In the genomic region with DNA sequence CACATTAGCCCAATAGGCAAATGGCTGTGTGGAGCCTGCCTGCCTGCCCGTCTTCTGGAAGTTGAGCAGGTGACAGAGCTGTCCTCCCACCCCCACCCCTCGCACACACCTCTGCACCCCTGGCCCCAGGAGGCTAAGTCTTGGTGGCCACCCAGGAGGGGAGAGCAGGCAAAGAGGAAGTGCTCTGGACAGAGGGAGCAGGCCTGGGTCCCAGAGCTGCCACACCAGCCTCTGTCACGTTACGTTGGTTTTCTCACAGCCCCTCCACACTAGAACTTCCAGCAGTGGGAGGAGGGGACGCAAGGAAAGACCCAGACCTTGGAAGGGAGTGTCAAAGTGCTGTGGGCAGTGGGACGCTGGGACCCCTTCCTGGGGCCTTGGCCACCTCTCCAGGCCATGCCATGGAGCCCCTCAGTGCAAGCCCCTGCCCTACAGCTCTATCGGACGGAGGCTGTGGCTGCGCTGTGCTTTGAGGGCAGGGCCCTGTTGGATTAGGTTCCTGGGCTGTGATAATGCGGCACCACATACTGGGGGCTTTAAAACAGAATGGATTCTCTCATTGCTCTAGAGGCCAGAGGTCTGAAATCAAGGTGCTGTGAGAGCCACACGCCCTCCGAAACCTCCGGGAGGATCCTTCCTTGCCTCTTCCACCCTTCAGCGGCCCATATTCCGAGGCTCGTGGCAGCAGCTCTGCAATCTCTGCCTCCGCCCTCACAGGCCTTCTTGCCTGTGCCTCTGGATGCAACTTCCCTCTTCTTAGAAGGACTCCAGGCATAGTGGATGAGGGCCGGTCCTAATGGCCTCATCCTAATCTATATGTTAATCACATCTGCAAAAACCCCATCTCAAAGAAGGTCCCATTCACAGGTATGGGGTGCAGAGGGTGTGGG, we compare ENCODE assay signal across 21 cellular contexts. TPM values are rescaled to one million over a fixed set of nuclear protein-coding genes. Genes with fewer than 3 reads are reported as not detected.
DNase-seq lines count a peak whose midpoint lies in the region; ATAC-seq, FAIRE-seq and TF ChIP-seq lines count a peak whose summit lies in the region.
"Had no signal": no experiment of that assay in that cellular context is flagged by ENCODE, and none has a peak within 500 bp of the region (broad histone marks: within the 10 kb centered on the region; RNA-seq: fewer than 3 reads in every experiment).

No MANE protein-coding gene starts in this region.

- H3K9me3 ChIP-seq in right cardiac atrium (ENCODE audit: control insufficient read depth, low read length) (no peaks in the 10 kb centered on the region), esophagus squamous epithelium (no peaks in the 10 kb centered on the region), neural progenitor cell (ENCODE audit: low read depth) (no peaks in the 10 kb centered on the region), aorta (ENCODE audit: control insufficient read depth, low read length) (no peaks in the 10 kb centered on the region)
- H3K9me3 ChIP-seq: SJCRH30 had no signal

- peak; percentile 38 for DNase-seq in Right ventricle myocardium superior
- DNase-seq in right cardiac atrium = no peak
- DNase-seq in esophagus squamous epithelium (lab: John Stamatoyannopoulos, UW) = no peak
- no peak for DNase-seq in neural progenitor cell (ENCODE audit: low spot score)
- DNase-seq in aorta = peak; percentile 49 to 54
- no peak for DNase-seq in H54 (ENCODE audit: insufficient read length, low spot score)
- DNase-seq in natural killer cell treated with Interleukin-12 subunit alpha and Interleukin-12 subunit beta and Interleukin-15 and Interleukin-18, amount 100 ng/mL, for 72 hours (ENCODE audit: low spot score) = no peak
- DNase-seq: AML-193, Calu3, HCEC 1CT, Kasumi-1, NCI-H1694, NCI-H2081 treated with DMSO at 0.1 percent for 48 hours, NCI-H2171 treated with DMSO at 0.1 percent for 48 hours, NCI-H524 treated with DMSO at 0.1 percent for 48 hours, NCI-H82, SJCRH30 had no signal

- no peak overlapping the region for H2AFZ ChIP-seq in neural progenitor cell (replicated peaks)

- 94% methylated on average over 18 of the region's 18 CpGs for WGBS in right cardiac atrium
- 86 to 88% methylated on average over 11 to 12 of the region's 18 CpGs for WGBS in esophagus squamous epithelium, 2 donors
- 96 to 97% methylated on average over 18 of the region's 18 CpGs for WGBS in aorta, 2 donors

- H3K36me3 Mint-ChIP-seq in neural progenitor cell = no peaks in the 10 kb centered on the region
- no peaks in the 10 kb centered on the region for H3K36me3 Mint-ChIP-seq in natural killer cell treated with Interleukin-12 subunit alpha and Interleukin-12 subunit beta and Interleukin-15 and Interleukin-18, amount 100 ng/mL, for 72 hours

- H3K27me3 ChIP-seq in right cardiac atrium (ENCODE audit: control insufficient read depth, insufficient read depth) (no peaks in the 10 kb centered on the region), esophagus squamous epithelium (no peaks in the 10 kb centered on the region), neural progenitor cell (no peaks in the 10 kb centered on the region), aorta (ENCODE audit: control insufficient read depth in 1 of 2, insufficient read depth in 2 of 2, low read length in 1 of 2) (no peaks in the 10 kb centered on the region)
- H3K27me3 ChIP-seq: SJCRH30 had no signal

- no peaks in the 10 kb centered on the region for H3K36me3 ChIP-seq in esophagus squamous epithelium
- H3K36me3 ChIP-seq in neural progenitor cell = no peaks in the 10 kb centered on the region
- no peaks in the 10 kb centered on the region for H3K36me3 ChIP-seq in aorta (ENCODE audit: control insufficient read depth in 1 of 2, insufficient read depth in 2 of 2, low read length in 1 of 2)
- H3K36me3 ChIP-seq: SJCRH30 had no signal

- H3K4me3 ChIP-seq in right cardiac atrium (ENCODE audit: low read length) (no peak overlapping the region), esophagus squamous epithelium (no peak overlapping the region), neural progenitor cell (no peak overlapping the region), aorta (ENCODE audit: low read length in 2 of 2) (no peak overlapping the region)
- H3K4me3 ChIP-seq: GM23338, SJCRH30 had no signal

- H3K4me1 Mint-ChIP-seq in neural progenitor cell = peaks cover 23% of the 10 kb centered on the region
- H3K4me1 Mint-ChIP-seq in natural killer cell treated with Interleukin-12 subunit alpha and Interleukin-12 subunit beta and Interleukin-15 and Interleukin-18, amount 100 ng/mL, for 72 hours (ENCODE audit: low read depth in 2 of 2) = peaks cover 6 to 25% of the 10 kb centered on the region in 2 donors

- no peaks in the 10 kb centered on the region for H3K9me3 Mint-ChIP-seq in neural progenitor cell
- no peaks in the 10 kb centered on the region for H3K9me3 Mint-ChIP-seq in natural killer cell treated with Interleukin-12 subunit alpha and Interleukin-12 subunit beta and Interleukin-15 and Interleukin-18, amount 100 ng/mL, for 72 hours
- H3K9me3 Mint-ChIP-seq: CD8-positive, alpha-beta memory T cell; GM23338 had no signal

- H3K9ac ChIP-seq in neural progenitor cell = no peak overlapping the region

- H3K27ac Mint-ChIP-seq in neural progenitor cell = peak overlapping the region; percentile 57
- no peak overlapping the region for H3K27ac Mint-ChIP-seq in natural killer cell treated with Interleukin-12 subunit alpha and Interleukin-12 subunit beta and Interleukin-15 and Interleukin-18, amount 100 ng/mL, for 72 hours
- H3K27ac Mint-ChIP-seq: GM23338 had no signal

- FAIRE-seq in H54 (lab: Jason Lieb, UNC) = no peak
- FAIRE-seq: GM12892 had no signal

- H3K27me3 Mint-ChIP-seq in neural progenitor cell (ENCODE audit: insufficient read depth, low read depth) = peaks cover 13% of the 10 kb centered on the region
- no peaks in the 10 kb centered on the region for H3K27me3 Mint-ChIP-seq in natural killer cell treated with Interleukin-12 subunit alpha and Interleukin-12 subunit beta and Interleukin-15 and Interleukin-18, amount 100 ng/mL, for 72 hours
- H3K27me3 Mint-ChIP-seq: CD8-positive, alpha-beta memory T cell had no signal

- intact Hi-C loops in Right ventricle myocardium superior (cut with DNase I) (no loop called here), right cardiac atrium (cut with DNase I) (no loop called here), esophagus squamous epithelium (cut with DNase I) (no loop called here), aorta (cut with DNase I) (no loop called here)

- TF ChIP-seq POLR2A in esophagus squamous epithelium (IDR thresholded peaks at IDR 0.05) (no peak), H54 (IDR thresholded peaks at IDR 0.05; ENCODE audit: low read depth, low read length) (no peak)

- no peak overlapping the region for H3K4me2 ChIP-seq in neural progenitor cell
- H3K4me2 ChIP-seq: GM23338 had no signal

- H3K4me1 ChIP-seq in right cardiac atrium (ENCODE audit: control insufficient read depth, insufficient read depth, low read length) (peaks cover 6% of the 10 kb centered on the region), esophagus squamous epithelium (peaks cover 18 to 64% (median 25%) of the 10 kb centered on the region in 3 donors), neural progenitor cell (peaks cover 6% of the 10 kb centered on the region), aorta (ENCODE audit: control insufficient read depth in 1 of 2, insufficient read depth in 2 of 2, low read length in 2 of 2) (no peaks in the 10 kb centered on the region)

- TF ChIP-seq CTCF in esophagus squamous epithelium (IDR thresholded peaks at IDR 0.05) (no peak), neural progenitor cell (IDR thresholded peaks at IDR 0.05) (no peak)

- H3K4me3 Mint-ChIP-seq in neural progenitor cell = no peak overlapping the region
- no peak overlapping the region for H3K4me3 Mint-ChIP-seq in natural killer cell treated with Interleukin-12 subunit alpha and Interleukin-12 subunit beta and Interleukin-15 and Interleukin-18, amount 100 ng/mL, for 72 hours
- H3K4me3 Mint-ChIP-seq: CD8-positive, alpha-beta memory T cell; GM23338 had no signal

- no peaks in the 10 kb centered on the region for H3K79me2 ChIP-seq in neural progenitor cell (ENCODE audit: low read depth)

- no peak overlapping the region for H3K27ac ChIP-seq in right cardiac atrium (ENCODE audit: low read length)
- peak overlapping the region in 3 of 4 donors; percentile 70 to 81 (median 81) for H3K27ac ChIP-seq in esophagus squamous epithelium
- H3K27ac ChIP-seq in neural progenitor cell = no peak overlapping the region
- H3K27ac ChIP-seq in aorta (ENCODE audit: low read depth in 1 of 2, low read length in 2 of 2) = no peak overlapping the region

- H4K20me1 ChIP-seq in neural progenitor cell (ENCODE audit: low read depth) = no peaks in the 10 kb centered on the region

- no peaks in the 10 kb centered on the region for H3F3A ChIP-seq in neural progenitor cell (ENCODE audit: low read depth)

- ATAC-seq in Right ventricle myocardium superior (ENCODE audit: poor library complexity) = no peak
- ATAC-seq in right cardiac atrium = no peak
- no peak for ATAC-seq in aorta (ENCODE audit: low FRiP score)
- ATAC-seq in natural killer cell treated with Interleukin-12 subunit alpha and Interleukin-12 subunit beta and Interleukin-15 and Interleukin-18, amount 100 ng/mL, for 72 hours = no peak
- ATAC-seq: Panc1 had no signal

RNA-seq across cellular contexts. Expression of a gene that starts 9.9 kb away (rescaled TPM):
- 120 TPM for total RNA-seq in Right ventricle myocardium superior
- total RNA-seq in right cardiac atrium = 100 to 1,000 TPM; 167 to 298 (median 211) TPM
- polyA plus RNA-seq in right cardiac atrium = 162 TPM
- total RNA-seq in esophagus squamous epithelium = 10 to 100 TPM in 3 of 4 donors, 1 to 10 TPM in 1; 8.9 to 35.1 (median 13.6) TPM
- 11.1 and 11.4 TPM in 2 replicates for total RNA-seq in neural progenitor cell (ENCODE audit: low replicate concordance)
- total RNA-seq in aorta = 10 to 100 TPM; 52.3 to 69.9 TPM
- 10 to 100 TPM; 34.0 to 52.8 TPM for polyA plus RNA-seq in aorta
- 10 to 100 TPM; 19.9 to 22.6 TPM for total RNA-seq in natural killer cell treated with Interleukin-12 subunit alpha and Interleukin-12 subunit beta and Interleukin-15 and Interleukin-18, amount 100 ng/mL, for 72 hours

Comparison
In these comparisons a context has a peak if more than half of its experiments do, and no peak if none do; other contexts are left out.
1. DNase-seq: peak in Right ventricle myocardium superior (single experiment) and aorta (2 of 2); none in right cardiac atrium (0 of 3), esophagus squamous epithelium (single experiment), neural progenitor cell (single experiment), H54 (single experiment) and natural killer cell treated with Interleukin-12 subunit alpha and Interleukin-12 subunit beta and Interleukin-15 and Interleukin-18, amount 100 ng/mL, for 72 hours (single experiment).
2. H3K27ac ChIP-seq: peak in esophagus squamous epithelium (3 of 4); none in right cardiac atrium (single experiment), neural progenitor cell (single experiment) and aorta (0 of 2).